Comparison of ENCODE assay signal across 36 cellular contexts in genomic region chr12:99596762-99597161, GRCh38. TPM values are rescaled to one million over a fixed set of nuclear protein-coding genes. Genes with fewer than 3 reads are reported as not detected.
"Had no signal": no experiment of that assay in that cellular context is flagged by ENCODE, and none has a peak within 500 bp of the region (broad histone marks: within the 10 kb centered on the region; RNA-seq: fewer than 3 reads in every experiment).

No MANE protein-coding gene starts in this region.

- H3K9me3 ChIP-seq: lower lobe of right lung, neutrophil, ovary, right atrium auricular region, right lobe of liver, suprapubic skin, thoracic aorta, tibial artery, upper lobe of right lung had no signal

- H3K4me3 Mint-ChIP-seq: natural killer cell; nephron progenitor cell; neural progenitor cell; stimulated activated memory B cell treated with anti-CD40 and anti-IgM and Interleukin-4, amounts not matched to agents 10 μg/mL and 1 μg/mL and 100 μg/mL, for 72 hours had no signal

- H3K4me3 ChIP-seq: lower lobe of right lung, neural progenitor cell, ovary, right atrium auricular region, right lobe of liver, smooth muscle cell, suprapubic skin, thoracic aorta, tibial artery, upper lobe of right lung had no signal

- H3K9ac ChIP-seq: neural progenitor cell had no signal

- DNase-seq: hippocampal formation; kidney glomerular epithelial cell; left cardiac atrium; lower lobe of right lung; mammary epithelial cell; mesenchymal stem cell; natural killer cell; nephron progenitor cell; ovary; right lobe of liver; stimulated activated CD4-positive, alpha-beta T cell treated with anti-CD3 and anti-CD28 coated beads, Interleukin-1b, Interleukin-23, amount 100 ng/mL, for 48 hours; stimulated activated CD4-positive, alpha-beta T cell treated with anti-CD3 and anti-CD28 coated beads, Interleukin-2, amount 100 ng/mL, for 48 hours; stimulated activated CD4-positive, alpha-beta T cell treated with anti-CD3 and anti-CD28 coated beads, Interleukin-4, amount 100 ng/mL, for 4 hours; stimulated activated CD8-positive, alpha-beta memory T cell treated with anti-CD3 and anti-CD28 coated beads, Interleukin-4, amount 100 ng/mL, for 48 hours; stimulated activated naive CD8-positive, alpha-beta T cell treated with anti-CD3 and anti-CD28 coated beads, Interleukin-15, Interleukin-2, amounts not matched to agents 100 U/mL and 50 U/mL, for 24 hours; tibial artery; trophoblast cell; upper lobe of right lung had no signal

- H3K27ac Mint-ChIP-seq: natural killer cell; nephron progenitor cell; neural progenitor cell; progenitor cell of endocrine pancreas; stimulated activated memory B cell treated with anti-CD40 and anti-IgM and Interleukin-4, amounts not matched to agents 10 μg/mL and 1 μg/mL and 100 μg/mL, for 72 hours had no signal

- H3K27me3 ChIP-seq: neural progenitor cell, neutrophil, ovary, right atrium auricular region, right lobe of liver, suprapubic skin, tibial artery, upper lobe of right lung had no signal

- H3K36me3 Mint-ChIP-seq: natural killer cell; neural progenitor cell; stimulated activated memory B cell treated with anti-CD40 and anti-IgM and Interleukin-4, amounts not matched to agents 10 μg/mL and 1 μg/mL and 100 μg/mL, for 72 hours had no signal

- FAIRE-seq: keratinocyte, urothelium cell line had no signal

- H2AFZ ChIP-seq: neural progenitor cell had no signal

- ATAC-seq: left cardiac atrium; left lobe of liver; lower lobe of right lung; natural killer cell; right lobe of liver; stimulated activated memory B cell treated with anti-CD40 and anti-IgM and Interleukin-4, amounts not matched to agents 10 μg/mL and 1 μg/mL and 100 μg/mL, for 72 hours; stimulated activated naive CD8-positive, alpha-beta T cell treated with anti-CD3 and anti-CD28 coated beads, Interleukin-15, Interleukin-2, amounts not matched to agents 100 U/mL and 50 U/mL, for 24 hours; upper lobe of right lung had no signal

- H3K36me3 ChIP-seq: lower lobe of right lung, neural progenitor cell, neutrophil, ovary, right atrium auricular region, right lobe of liver, suprapubic skin, thoracic aorta, tibial artery, upper lobe of right lung had no signal

- H3K4me1 Mint-ChIP-seq: natural killer cell; nephron progenitor cell; neural progenitor cell; stimulated activated memory B cell treated with anti-CD40 and anti-IgM and Interleukin-4, amounts not matched to agents 10 μg/mL and 1 μg/mL and 100 μg/mL, for 72 hours had no signal

- H3K4me2 ChIP-seq: neural progenitor cell, smooth muscle cell had no signal

- H3K27ac ChIP-seq: lower lobe of right lung, neural progenitor cell, neutrophil, ovary, right atrium auricular region, right lobe of liver, suprapubic skin, thoracic aorta, tibial artery, upper lobe of right lung had no signal

- H3K9me3 Mint-ChIP-seq: nephron progenitor cell, neural progenitor cell had no signal

- H3K4me1 ChIP-seq: lower lobe of right lung, neural progenitor cell, right atrium auricular region, right lobe of liver, suprapubic skin, tibial artery, upper lobe of right lung had no signal

- H3K27me3 Mint-ChIP-seq: progenitor cell of endocrine pancreas; stimulated activated memory B cell treated with anti-CD40 and anti-IgM and Interleukin-4, amounts not matched to agents 10 μg/mL and 1 μg/mL and 100 μg/mL, for 72 hours had no signal

RNA-seq across cellular contexts. Expression of gene GARIN6, which starts 50.8 kb away (rescaled TPM):
- total RNA-seq: left cardiac atrium, left lobe of liver, liver, lower lobe of right lung, mammary epithelial cell, mucosa of gallbladder, natural killer cell, omental fat pad, ovary, progenitor cell of endocrine pancreas, pulmonary artery endothelial cell, renal cortical epithelial cell, right atrium auricular region, right lobe of liver, skeletal muscle tissue, smooth muscle cell, subcutaneous adipose tissue, suprapubic skin, thoracic aorta, upper lobe of right lung had no signal
- polyA plus RNA-seq: keratinocyte, liver, mammary epithelial cell, ovary, smooth muscle cell had no signal
